19 cellular contexts compared by ENCODE assay signal in the genomic region with DNA sequence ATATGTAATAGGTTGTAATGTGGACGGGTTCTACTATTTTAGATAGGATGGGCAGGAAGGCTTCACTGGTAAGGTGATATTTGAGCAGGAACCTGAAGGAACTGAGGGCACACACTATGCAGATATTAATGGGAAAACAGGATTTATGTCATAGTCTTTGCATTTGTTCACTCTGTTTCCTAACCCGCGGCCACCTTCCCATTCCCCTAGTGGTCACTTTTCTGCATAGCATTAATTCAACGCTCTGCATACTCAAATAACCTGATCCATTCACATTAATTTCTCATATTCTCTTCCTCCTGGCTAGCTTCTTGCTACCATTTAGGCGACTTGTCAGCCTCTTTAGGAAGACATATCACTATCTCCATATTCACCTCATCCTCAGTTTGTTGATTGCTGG.
DNase-seq lines count a peak whose midpoint lies in the region; ATAC-seq and TF ChIP-seq lines count a peak whose summit lies in the region.
"Had no signal": no experiment of that assay in that cellular context is flagged by ENCODE, and none has a peak within 500 bp of the region (broad histone marks: within the 10 kb centered on the region; RNA-seq: fewer than 3 reads in every experiment).

No MANE protein-coding gene starts in this region.

- POLR2A ChIA-PET in PC-3 (lab: Charles Lee; ENCODE audit: unreplicated experiment): no interaction called here
- POLR2A ChIA-PET in CD4-positive, alpha-beta memory T cell (lab: Charles Lee; ENCODE audit: partially characterized antibody): no interaction called here

- H3K36me3 ChIP-seq in PC-3 (ENCODE audit: low read depth, low read length): peaks cover 5% of the 10 kb centered on the region; the same call in 1 of the 2 replicates
- no peaks in the 10 kb centered on the region for H3K36me3 ChIP-seq in CD4-positive, alpha-beta memory T cell (ENCODE audit: insufficient read depth, low read length)
- H3K36me3 ChIP-seq: cardiac muscle cell, left lung, stomach had no signal

- H3K4me1 Mint-ChIP-seq in activated naive CD4-positive, alpha-beta T cell treated with anti-CD3 and anti-CD28 coated beads, Interleukin-2, amount 50 U/mL, for 24 hours: peaks cover 30% of the 10 kb centered on the region
- H3K4me1 Mint-ChIP-seq in activated naive CD4-positive, alpha-beta T cell treated with anti-CD3 and anti-CD28 coated beads, Interleukin-2, amount 10 ng/mL, durations not matched to agents 7 days and 5 days: peaks cover 20% of the 10 kb centered on the region
- H3K4me1 Mint-ChIP-seq in CD4-positive, alpha-beta memory T cell: peaks cover 15 to 24% (median 21%) of the 10 kb centered on the region in 4 donors

- 0 out of 2 replicates have a peak overlapping the region, but pooled peaks have one; percentile 19 for H3K4me2 ChIP-seq in PC-3 (ENCODE audit: low read length)

- no peak overlapping the region for H3K9ac ChIP-seq in PC-3 (ENCODE audit: low read length)

- H3K9me3 Mint-ChIP-seq in activated naive CD4-positive, alpha-beta T cell treated with anti-CD3 and anti-CD28 coated beads, Interleukin-2, amount 50 U/mL, for 24 hours: no peaks in the 10 kb centered on the region
- H3K9me3 Mint-ChIP-seq in activated naive CD4-positive, alpha-beta T cell treated with anti-CD3 and anti-CD28 coated beads, Interleukin-2, amount 10 ng/mL, durations not matched to agents 7 days and 5 days: no peaks in the 10 kb centered on the region
- no peaks in the 10 kb centered on the region for H3K9me3 Mint-ChIP-seq in CD4-positive, alpha-beta memory T cell
- H3K9me3 Mint-ChIP-seq: activated naive CD4-positive, alpha-beta T cell treated with anti-CD3 and anti-CD28 coated beads for 36 hours; CD8-positive, alpha-beta memory T cell had no signal

- no peaks in the 10 kb centered on the region for H3F3A ChIP-seq in PC-3 (ENCODE audit: low read length, unreplicated experiment)

- no peaks in the 10 kb centered on the region for H4K20me1 ChIP-seq in PC-3 (ENCODE audit: low read length)

- no peaks in the 10 kb centered on the region for H3K9me2 ChIP-seq in PC-3 (replicated peaks; ENCODE audit: low read length)

- H3K79me2 ChIP-seq in PC-3 (ENCODE audit: low read length): peaks cover 50% of the 10 kb centered on the region

- H3K4me3 ChIP-seq in PC-3 (ENCODE audit: low read length) (no peak overlapping the region), fibroblast of the aortic adventitia (ENCODE audit: low read depth, low read length) (no peak overlapping the region), retinal pigment epithelial cell (ENCODE audit: low read length) (no peak overlapping the region)
- no peak overlapping the region for H3K4me3 ChIP-seq in CD4-positive, alpha-beta memory T cell (ENCODE audit: low read length in 2 of 2)
- H3K4me3 ChIP-seq: left lung, stomach had no signal

- CTCF ChIA-PET in activated naive CD4-positive, alpha-beta T cell treated with anti-CD3 and anti-CD28 coated beads, Interleukin-2, amount 10 ng/mL, durations not matched to agents 7 days and 5 days (lab: Charles Lee): no interaction called here
- CTCF ChIA-PET in PC-3 (lab: Charles Lee): no interaction called here
- CTCF ChIA-PET in CD4-positive, alpha-beta memory T cell (lab: Charles Lee; ENCODE audit: partially characterized antibody): no interaction called here

- no peaks in the 10 kb centered on the region for H3K9me3 ChIP-seq in PC-3 (ENCODE audit: low read length)
- no peaks in the 10 kb centered on the region for H3K9me3 ChIP-seq in CD4-positive, alpha-beta memory T cell (ENCODE audit: control insufficient read depth in 1 of 2, low read length in 2 of 2)
- H3K9me3 ChIP-seq: left lung, stomach had no signal

- no peaks in the 10 kb centered on the region for H3K27me3 Mint-ChIP-seq in activated naive CD4-positive, alpha-beta T cell treated with anti-CD3 and anti-CD28 coated beads, Interleukin-2, amount 50 U/mL, for 24 hours
- H3K27me3 Mint-ChIP-seq in activated naive CD4-positive, alpha-beta T cell treated with anti-CD3 and anti-CD28 coated beads, Interleukin-2, amount 10 ng/mL, durations not matched to agents 7 days and 5 days: peaks cover 7% of the 10 kb centered on the region
- no peaks in the 10 kb centered on the region for H3K27me3 Mint-ChIP-seq in CD4-positive, alpha-beta memory T cell

- H3K36me3 Mint-ChIP-seq in activated naive CD4-positive, alpha-beta T cell treated with anti-CD3 and anti-CD28 coated beads, Interleukin-2, amount 50 U/mL, for 24 hours: peaks cover 5% of the 10 kb centered on the region
- peaks cover 9% of the 10 kb centered on the region for H3K36me3 Mint-ChIP-seq in activated naive CD4-positive, alpha-beta T cell treated with anti-CD3 and anti-CD28 coated beads, Interleukin-2, amount 10 ng/mL, durations not matched to agents 7 days and 5 days
- H3K36me3 Mint-ChIP-seq in CD4-positive, alpha-beta memory T cell: peaks cover 0 to 12% of the 10 kb centered on the region in 2 donors

- TF ChIP-seq CTCF in PC-3 (conservative IDR thresholded peaks at IDR 0.05; ENCODE audit: low read depth, low read length): peak; percentile 51
- TF ChIP-seq CTCF in fibroblast of the aortic adventitia (IDR thresholded peaks at IDR 0.05; ENCODE audit: insufficient read depth, low read length): peak; percentile 17
- peak; percentile 11 for TF ChIP-seq CTCF in retinal pigment epithelial cell (conservative IDR thresholded peaks at IDR 0.05; ENCODE audit: low read depth, low read length)

- intact Hi-C loops in PC-3 (cut with micrococcal nuclease): loop anchor here (5.0 kb wide), 1 partner anchor 47 kb away; no protein-coding TSS in a partner anchor
- intact Hi-C loops in CD4-positive, alpha-beta memory T cell (cut with micrococcal nuclease): no loop called here

- ATAC-seq in PC-3 (no peak), GM18858 (IDR thresholded peaks at IDR 0.05; ENCODE audit: unreplicated experiment) (no peak)
- ATAC-seq: A549, left lung had no signal

- H3K27ac ChIP-seq in PC-3 (ENCODE audit: low read length): no peak overlapping the region
- H3K27ac ChIP-seq in CD4-positive, alpha-beta memory T cell (ENCODE audit: low read depth, low read length): no peak overlapping the region
- H3K27ac ChIP-seq: A549, cardiac muscle cell, left lung, stomach had no signal

- no peak overlapping the region for H2AFZ ChIP-seq in PC-3 (ENCODE audit: low read length)

- no peak for DNase-seq in activated naive CD4-positive, alpha-beta T cell treated with anti-CD3 and anti-CD28 coated beads, Interleukin-2, amount 10 ng/mL, durations not matched to agents 7 days and 5 days
- DNase-seq in PC-3 (peak; percentile 32), fibroblast of the aortic adventitia (ENCODE audit: low read depth) (no peak), retinal pigment epithelial cell (ENCODE audit: low read depth) (no peak), HuH-7 (ENCODE audit: low spot score) (no peak)
- no peak for DNase-seq in CD4-positive, alpha-beta memory T cell
- DNase-seq: activated CD4-positive, alpha-beta T cell treated with anti-CD3 and anti-CD28 coated beads for 4 hours; activated CD8-positive, alpha-beta memory T cell treated with anti-CD3 and anti-CD28 coated beads, Interleukin-2, amount 50 U/mL, for 48 hours; activated naive CD4-positive, alpha-beta T cell treated with anti-CD3 and anti-CD28 coated beads for 36 hours; CD8-positive, alpha-beta memory T cell; EL; left lung; NCI-H345; stomach; T-helper 9 cell had no signal

- no TSS peak for BruUV-seq in PC-3 (replicated peaks; lab: Mats Ljungman, UMichigan)

- no peak overlapping the region for H3K27ac Mint-ChIP-seq in activated naive CD4-positive, alpha-beta T cell treated with anti-CD3 and anti-CD28 coated beads, Interleukin-2, amount 50 U/mL, for 24 hours
- no peak overlapping the region for H3K27ac Mint-ChIP-seq in activated naive CD4-positive, alpha-beta T cell treated with anti-CD3 and anti-CD28 coated beads, Interleukin-2, amount 10 ng/mL, durations not matched to agents 7 days and 5 days
- peak overlapping the region in 1 of 7 donors; percentile 23 for H3K27ac Mint-ChIP-seq in CD4-positive, alpha-beta memory T cell
- H3K27ac Mint-ChIP-seq: activated naive CD4-positive, alpha-beta T cell treated with anti-CD3 and anti-CD28 coated beads for 36 hours had no signal

- H3K27me3 ChIP-seq in PC-3 (ENCODE audit: low read length): no peaks in the 10 kb centered on the region
- no peaks in the 10 kb centered on the region for H3K27me3 ChIP-seq in CD4-positive, alpha-beta memory T cell (ENCODE audit: insufficient read depth, low read length)
- H3K27me3 ChIP-seq: cardiac muscle cell, left lung, stomach had no signal

- H3K4me1 ChIP-seq in PC-3 (ENCODE audit: insufficient read depth, low read length): peaks cover 7% of the 10 kb centered on the region; the same call in 1 of the 2 replicates
- H3K4me1 ChIP-seq in CD4-positive, alpha-beta memory T cell (ENCODE audit: insufficient read depth, low read length): peaks cover 18% of the 10 kb centered on the region
- H3K4me1 ChIP-seq: left lung had no signal

- H3K4me3 Mint-ChIP-seq in activated naive CD4-positive, alpha-beta T cell treated with anti-CD3 and anti-CD28 coated beads, Interleukin-2, amount 50 U/mL, for 24 hours: peak overlapping the region; percentile 19
- no peak overlapping the region for H3K4me3 Mint-ChIP-seq in activated naive CD4-positive, alpha-beta T cell treated with anti-CD3 and anti-CD28 coated beads, Interleukin-2, amount 10 ng/mL, durations not matched to agents 7 days and 5 days
- H3K4me3 Mint-ChIP-seq in CD4-positive, alpha-beta memory T cell: peak overlapping the region in 4 of 8 donors; percentile 3 to 68 (median 13)
